Comparison of ENCODE assay signal across 9 cellular contexts in genomic region chr3:33218072-33218445, GRCh38. TPM values are rescaled to one million over a fixed set of nuclear protein-coding genes. Genes with fewer than 3 reads are reported as not detected.
DNase-seq lines count a peak whose midpoint lies in the region; ATAC-seq and TF ChIP-seq lines count a peak whose summit lies in the region.
"Had no signal": no experiment of that assay in that cellular context is flagged by ENCODE, and none has a peak within 500 bp of the region (broad histone marks: within the 10 kb centered on the region; RNA-seq: fewer than 3 reads in every experiment).

No MANE protein-coding gene starts in this region.

- H3K36me3 Mint-ChIP-seq in progenitor cell of endocrine pancreas (ENCODE audit: insufficient read depth): peaks cover 1% of the 10 kb centered on the region

- H3K27ac Mint-ChIP-seq in progenitor cell of endocrine pancreas: no peak overlapping the region

- peaks cover 75% of the 10 kb centered on the region for H3K27me3 Mint-ChIP-seq in progenitor cell of endocrine pancreas

- DNase-seq in Caki2 (ENCODE audit: low read depth) (peak; percentile 2), NCI-H69 (lab: John Stamatoyannopoulos, UW) (peak; percentile 19), fibroblast of gingiva (ENCODE audit: low read depth) (peak; percentile 6), progenitor cell of endocrine pancreas (ENCODE audit: low spot score, unreplicated experiment) (no peak), T-helper 9 cell (no peak), SW 1271 (lab: John Stamatoyannopoulos, UW) (no peak)
- DNase-seq: NCI-H1092 had no signal

- peak overlapping the region; percentile 67 for H3K4me3 Mint-ChIP-seq in progenitor cell of endocrine pancreas (ENCODE audit: low read depth)

- ATAC-seq in HG02759 (IDR thresholded peaks at IDR 0.05; ENCODE audit: unreplicated experiment) (no peak), GM21529 (IDR thresholded peaks at IDR 0.05; ENCODE audit: unreplicated experiment) (no peak)

- no peaks in the 10 kb centered on the region for H3K9me3 Mint-ChIP-seq in progenitor cell of endocrine pancreas (ENCODE audit: low read depth)

- no peak for TF ChIP-seq CTCF in progenitor cell of endocrine pancreas (IDR thresholded peaks at IDR 0.05; ENCODE audit: unreplicated experiment)

- in situ Hi-C loops in Caki2 (cut with HindIII; ENCODE audit: low pct_unique_long_range_greater_than_20kb, low sequenced_read_pairs): no loop called here

- peaks cover 3% of the 10 kb centered on the region for H3K4me1 Mint-ChIP-seq in progenitor cell of endocrine pancreas (ENCODE audit: low read depth)

RNA-seq across cellular contexts. Expression of gene SUSD5, which starts 0.6 kb away (rescaled TPM):
- total RNA-seq in Caki2 (2014; rRNA removed; shearing (Covaris generic); ENCODE audit: low replicate concordance): 0.30 TPM in 1 of 2 replicates, not detected in the other
- total RNA-seq in progenitor cell of endocrine pancreas: 1.1 and 1.8 TPM in 2 replicates

RNA-seq across cellular contexts. Expression of gene FBXL2, which starts 59.2 kb away (rescaled TPM):
- total RNA-seq in Caki2 (2014; rRNA removed; shearing (Covaris generic); ENCODE audit: low replicate concordance): 5.7 and 8.0 TPM in 2 replicates
- 20.0 and 23.9 TPM in 2 replicates for total RNA-seq in progenitor cell of endocrine pancreas

Comparison
In these comparisons a context has a peak if more than half of its experiments do, and no peak if none do; other contexts are left out.
1. DNase-seq: peak in Caki2 (single experiment), NCI-H69 (single experiment) and fibroblast of gingiva (single experiment); none in progenitor cell of endocrine pancreas (single experiment), T-helper 9 cell (single experiment) and SW 1271 (0 of 2).